Comparison of ENCODE assay signal across 28 cellular contexts in genomic region chr17:38339891-38340290, GRCh38. TPM values are rescaled to one million over a fixed set of nuclear protein-coding genes. Genes with fewer than 3 reads are reported as not detected.
"Had no signal": no experiment of that assay in that cellular context is flagged by ENCODE, and none has a peak within 500 bp of the region (broad histone marks: within the 10 kb centered on the region; RNA-seq: fewer than 3 reads in every experiment).

No MANE protein-coding gene starts in this region.

- H3K36me3 ChIP-seq: left ventricle myocardium inferior, neural progenitor cell, neutrophil, right atrium auricular region, right lobe of liver, tibial artery, upper lobe of right lung had no signal

- H3K27ac Mint-ChIP-seq: mesothelial cell of epicardium; naive B cell; natural killer cell; nephron progenitor cell; neural progenitor cell; stimulated activated memory B cell treated with anti-CD40 and anti-IgM and Interleukin-4, amounts not matched to agents 10 μg/mL and 1 μg/mL and 100 μg/mL, for 72 hours; stimulated activated naive CD8-positive, alpha-beta T cell treated with anti-CD3 and anti-CD28 coated beads, Interleukin-15, amount 100 ng/mL, for 72 hours had no signal

- ATAC-seq: natural killer cell; psoas muscle; right lobe of liver; stimulated activated memory B cell treated with anti-CD40 and anti-IgM and Interleukin-4, amounts not matched to agents 10 μg/mL and 1 μg/mL and 100 μg/mL, for 72 hours; stimulated activated naive CD8-positive, alpha-beta T cell treated with anti-CD3 and anti-CD28 coated beads, Interleukin-15, amount 100 ng/mL, for 72 hours; upper lobe of right lung had no signal

- H3K9me3 ChIP-seq: left ventricle myocardium inferior, neutrophil, psoas muscle, right atrium auricular region, right lobe of liver, testis, tibial artery, upper lobe of right lung had no signal

- DNase-seq: left ventricle myocardium inferior; mesendoderm; naive B cell; natural killer cell; nephron progenitor cell; occipital lobe; psoas muscle; right lobe of liver; stimulated activated CD4-positive, alpha-beta T cell treated with anti-CD3 and anti-CD28 coated beads, Interleukin-1b, Interleukin-23, amount 100 ng/mL, for 48 hours; stimulated activated CD4-positive, alpha-beta T cell treated with anti-CD3 and anti-CD28 coated beads, Interleukin-2, amount 100 ng/mL, for 48 hours; stimulated activated CD4-positive, alpha-beta T cell treated with anti-CD3 and anti-CD28 coated beads, Interleukin-4, amount 100 ng/mL, for 4 hours; stimulated activated CD8-positive, alpha-beta memory T cell treated with anti-CD3 and anti-CD28 coated beads, Interleukin-4, amount 100 ng/mL, for 48 hours; stimulated activated naive CD4-positive, alpha-beta T cell treated with Interleukin-2 at 50 U/mL for 16 hours; stimulated activated naive CD8-positive, alpha-beta T cell treated with anti-CD3 and anti-CD28 coated beads, Interleukin-15, amount 100 ng/mL, for 72 hours; testis; tibial artery; trophoblast cell had no signal

- H3K9ac ChIP-seq: neural progenitor cell, parathyroid adenoma had no signal

- H3K27me3 ChIP-seq: hepatocyte, neural progenitor cell, neutrophil, right atrium auricular region, right lobe of liver, testis, upper lobe of right lung had no signal

- H3K36me3 Mint-ChIP-seq: mesothelial cell of epicardium; naive B cell; natural killer cell; neural progenitor cell; stimulated activated memory B cell treated with anti-CD40 and anti-IgM and Interleukin-4, amounts not matched to agents 10 μg/mL and 1 μg/mL and 100 μg/mL, for 72 hours had no signal

- H3K79me2 ChIP-seq: hepatocyte, parathyroid adenoma had no signal

- H3K4me3 ChIP-seq: hepatocyte, left ventricle myocardium inferior, lung, neural progenitor cell, psoas muscle, right atrium auricular region, right lobe of liver, smooth muscle cell, testis, tibial artery, upper lobe of right lung had no signal

- H3K27ac ChIP-seq: hepatocyte, left ventricle myocardium inferior, neural progenitor cell, neutrophil, parathyroid adenoma, psoas muscle, right atrium auricular region, right lobe of liver, testis, tibial artery, upper lobe of right lung had no signal

- H2AFZ ChIP-seq: hepatocyte, neural progenitor cell, parathyroid adenoma had no signal

- H3K4me1 ChIP-seq: psoas muscle, right lobe of liver, testis, tibial artery, upper lobe of right lung had no signal

- H3K9me3 Mint-ChIP-seq: mesothelial cell of epicardium; naive B cell; natural killer cell; nephron progenitor cell; neural progenitor cell; stimulated activated memory B cell treated with anti-CD40 and anti-IgM and Interleukin-4, amounts not matched to agents 10 μg/mL and 1 μg/mL and 100 μg/mL, for 72 hours; stimulated activated naive CD8-positive, alpha-beta T cell treated with anti-CD3 and anti-CD28 coated beads, Interleukin-15, amount 100 ng/mL, for 72 hours had no signal

- H3K4me2 ChIP-seq: hepatocyte, neural progenitor cell, smooth muscle cell had no signal

- H3K4me3 Mint-ChIP-seq: mesothelial cell of epicardium; naive B cell; natural killer cell; nephron progenitor cell; neural progenitor cell; stimulated activated memory B cell treated with anti-CD40 and anti-IgM and Interleukin-4, amounts not matched to agents 10 μg/mL and 1 μg/mL and 100 μg/mL, for 72 hours; stimulated activated naive CD8-positive, alpha-beta T cell treated with anti-CD3 and anti-CD28 coated beads, Interleukin-15, amount 100 ng/mL, for 72 hours had no signal

- H3K4me1 Mint-ChIP-seq: naive B cell; natural killer cell; stimulated activated memory B cell treated with anti-CD40 and anti-IgM and Interleukin-4, amounts not matched to agents 10 μg/mL and 1 μg/mL and 100 μg/mL, for 72 hours; stimulated activated naive CD8-positive, alpha-beta T cell treated with anti-CD3 and anti-CD28 coated beads, Interleukin-15, amount 100 ng/mL, for 72 hours had no signal

RNA-seq across cellular contexts. Expression of gene GPR179, which starts 3.9 kb away (rescaled TPM):
- total RNA-seq: natural killer cell, right atrium auricular region, skeletal muscle tissue, smooth muscle cell had no signal
- polyA plus RNA-seq: smooth muscle cell had no signal
